ENCODE assay signal across 10 cellular contexts in genomic region chr5:607541-608285, GRCh38. TPM values are rescaled to one million over a fixed set of nuclear protein-coding genes. Genes with fewer than 3 reads are reported as not detected.
DNase-seq lines count a peak whose midpoint lies in the region; ATAC-seq, FAIRE-seq and TF ChIP-seq lines count a peak whose summit lies in the region.
"Had no signal": no experiment of that assay in that cellular context is flagged by ENCODE, and none has a peak within 500 bp of the region (broad histone marks: within the 10 kb centered on the region; RNA-seq: fewer than 3 reads in every experiment).

No MANE protein-coding gene starts in this region.

- H3K9me3 Mint-ChIP-seq in Calu3 (ENCODE audit: low read depth, unreplicated experiment) = no peaks in the 10 kb centered on the region
- no peaks in the 10 kb centered on the region for H3K9me3 Mint-ChIP-seq in endothelial cell (ENCODE audit: unreplicated experiment)
- H3K9me3 Mint-ChIP-seq in activated CD4-positive, alpha-beta memory T cell treated with anti-CD3 and anti-CD28 coated beads for 36 hours = no peaks in the 10 kb centered on the region

- FAIRE-seq in GM19239 (lab: Jason Lieb, UNC) = peak; percentile 87

- ATAC-seq in HG03460 (IDR thresholded peaks at IDR 0.05; ENCODE audit: unreplicated experiment) = peak; percentile 38

- H3K4me1 Mint-ChIP-seq in Calu3 (ENCODE audit: low read depth, unreplicated experiment) = peaks cover 2% of the 10 kb centered on the region
- H3K4me1 Mint-ChIP-seq in endothelial cell (ENCODE audit: unreplicated experiment) = peaks cover 4% of the 10 kb centered on the region
- H3K4me1 Mint-ChIP-seq in activated CD4-positive, alpha-beta memory T cell treated with anti-CD3 and anti-CD28 coated beads for 36 hours (ENCODE audit: low read depth) = peaks cover 14% of the 10 kb centered on the region

- no peak for DNase-seq in Calu3
- DNase-seq in GM19239 (ENCODE audit: insufficient read length, low spot score) = peak; percentile 51
- no peak for DNase-seq in endothelial cell (ENCODE audit: low spot score)
- no peak for DNase-seq in activated CD4-positive, alpha-beta memory T cell treated with anti-CD3 and anti-CD28 coated beads for 36 hours
- no peak for DNase-seq in NCI-H1417 (lab: John Stamatoyannopoulos, UW)
- no peak for DNase-seq in DMS53 treated with DMSO at 0.1 percent for 48 hours (lab: John Stamatoyannopoulos, UW; ENCODE audit: unreplicated experiment)
- no peak for DNase-seq in H7

- intact Hi-C loops in Calu3 (cut with micrococcal nuclease; ENCODE audit: unreplicated experiment) = no loop called here
- intact Hi-C loops in activated CD4-positive, alpha-beta memory T cell treated with anti-CD3 and anti-CD28 coated beads for 36 hours (cut with micrococcal nuclease) = no loop called here

- H3K4me3 ChIP-seq in H7 (ENCODE audit: insufficient read depth, low read depth, low read length) = no peak overlapping the region
- H3K4me3 ChIP-seq: adrenal gland, SK-N-MC had no signal

- H3K4me3 Mint-ChIP-seq in Calu3 (ENCODE audit: low read depth, unreplicated experiment) = no peak overlapping the region
- no peak overlapping the region for H3K4me3 Mint-ChIP-seq in endothelial cell (ENCODE audit: unreplicated experiment)
- H3K4me3 Mint-ChIP-seq in activated CD4-positive, alpha-beta memory T cell treated with anti-CD3 and anti-CD28 coated beads for 36 hours = no peak overlapping the region

- H3K27me3 ChIP-seq in H7 (ENCODE audit: control insufficient read depth, insufficient read depth, low read length) = no peaks in the 10 kb centered on the region

- H3K36me3 Mint-ChIP-seq in Calu3 (ENCODE audit: insufficient read depth, unreplicated experiment) = peaks cover 19% of the 10 kb centered on the region
- peaks cover 7% of the 10 kb centered on the region for H3K36me3 Mint-ChIP-seq in endothelial cell (ENCODE audit: low read depth, unreplicated experiment)
- H3K36me3 Mint-ChIP-seq in activated CD4-positive, alpha-beta memory T cell treated with anti-CD3 and anti-CD28 coated beads for 36 hours = peaks cover 1% of the 10 kb centered on the region

- TF ChIP-seq CTCF in Calu3 (IDR thresholded peaks at IDR 0.05; ENCODE audit: unreplicated experiment) (no peak), endothelial cell (IDR thresholded peaks at IDR 0.05; ENCODE audit: unreplicated experiment) (no peak)

- no peaks in the 10 kb centered on the region for H3K36me3 ChIP-seq in H7 (replicated peaks; ENCODE audit: control insufficient read depth, insufficient read depth, low read length)
- H3K36me3 ChIP-seq: adrenal gland had no signal

- CTCF ChIA-PET in Calu3 (lab: Charles Lee) = no interaction called here
- CTCF ChIA-PET in activated CD4-positive, alpha-beta memory T cell treated with anti-CD3 and anti-CD28 coated beads for 36 hours (lab: Charles Lee) = no interaction called here

- peak overlapping the region; percentile 73 for H3K27ac Mint-ChIP-seq in Calu3 (ENCODE audit: unreplicated experiment)
- H3K27ac Mint-ChIP-seq in endothelial cell (ENCODE audit: unreplicated experiment) = peak overlapping the region; percentile 25
- H3K27ac Mint-ChIP-seq in activated CD4-positive, alpha-beta memory T cell treated with anti-CD3 and anti-CD28 coated beads for 36 hours = no peak overlapping the region

- POLR2A ChIA-PET in activated CD4-positive, alpha-beta memory T cell treated with anti-CD3 and anti-CD28 coated beads for 36 hours (lab: Charles Lee) = no interaction called here

- H3K27me3 Mint-ChIP-seq in Calu3 (ENCODE audit: unreplicated experiment) = peaks cover 37% of the 10 kb centered on the region
- peaks cover 14% of the 10 kb centered on the region for H3K27me3 Mint-ChIP-seq in endothelial cell (ENCODE audit: unreplicated experiment)
- H3K27me3 Mint-ChIP-seq in activated CD4-positive, alpha-beta memory T cell treated with anti-CD3 and anti-CD28 coated beads for 36 hours = peaks cover 9% of the 10 kb centered on the region

- no TSS peak for BruUV-seq in Calu3 (replicated peaks; lab: Mats Ljungman, UMichigan)

RNA-seq across cellular contexts. Expression of gene CEP72, which starts 4.4 kb away (rescaled TPM):
- total RNA-seq in Calu3 (2022) (53.7 and 56.5 TPM in 2 replicates), endothelial cell (ENCODE audit: unreplicated experiment) (11.9 TPM)
- 10 to 100 TPM; 21.6 to 22.5 TPM for total RNA-seq in activated CD4-positive, alpha-beta memory T cell treated with anti-CD3 and anti-CD28 coated beads for 36 hours
- total RNA-seq in H7 (2014; rRNA removed; shearing (Covaris generic)) = 12.6 and 20.7 TPM in 2 replicates
